In the genomic region with DNA sequence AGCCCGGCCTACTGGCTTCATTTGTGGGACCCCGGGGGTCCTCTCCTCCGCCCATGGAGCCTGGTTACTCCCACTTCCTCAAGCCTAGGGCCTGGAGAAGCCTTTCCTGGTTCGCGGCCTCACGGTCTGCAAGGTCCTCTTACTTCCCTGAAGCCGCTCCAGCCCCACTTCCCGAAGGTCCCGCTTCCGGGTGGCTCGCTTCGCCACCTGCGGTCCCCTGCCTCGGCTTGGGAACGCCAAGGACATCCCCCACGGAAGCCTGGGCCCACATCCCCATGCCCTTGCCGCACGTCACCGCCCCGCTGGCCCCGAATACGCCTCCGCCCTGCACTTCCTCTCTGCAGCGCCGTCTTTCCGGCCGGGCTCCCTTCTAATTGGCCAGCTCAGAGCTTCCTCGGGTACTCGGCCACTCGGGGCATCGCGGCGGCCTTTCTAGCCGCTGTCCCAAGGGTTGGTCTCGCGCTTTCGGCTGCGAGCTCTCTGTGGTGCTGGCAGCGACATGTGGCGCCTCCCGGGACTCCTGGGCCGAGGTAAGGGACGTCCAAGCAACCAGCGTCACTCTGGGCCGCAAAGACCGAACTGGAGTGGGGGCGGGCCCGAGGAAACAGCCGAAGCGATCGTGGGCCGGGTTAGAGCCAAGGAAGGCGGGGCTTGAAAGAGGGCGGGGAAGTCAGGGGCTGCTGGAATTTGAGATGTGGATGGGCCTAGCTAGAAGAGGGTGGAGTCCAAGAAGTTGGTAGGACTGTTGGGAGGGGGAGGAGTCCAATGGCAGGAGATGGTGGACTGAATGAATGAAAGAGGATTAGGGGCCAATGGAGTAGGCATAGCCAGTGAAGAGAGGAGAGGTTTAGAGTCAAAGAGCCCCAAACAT, we compare ENCODE assay signal across 1 cellular context.
TF ChIP-seq lines count a peak whose summit lies in the region.

A gene with protein sequence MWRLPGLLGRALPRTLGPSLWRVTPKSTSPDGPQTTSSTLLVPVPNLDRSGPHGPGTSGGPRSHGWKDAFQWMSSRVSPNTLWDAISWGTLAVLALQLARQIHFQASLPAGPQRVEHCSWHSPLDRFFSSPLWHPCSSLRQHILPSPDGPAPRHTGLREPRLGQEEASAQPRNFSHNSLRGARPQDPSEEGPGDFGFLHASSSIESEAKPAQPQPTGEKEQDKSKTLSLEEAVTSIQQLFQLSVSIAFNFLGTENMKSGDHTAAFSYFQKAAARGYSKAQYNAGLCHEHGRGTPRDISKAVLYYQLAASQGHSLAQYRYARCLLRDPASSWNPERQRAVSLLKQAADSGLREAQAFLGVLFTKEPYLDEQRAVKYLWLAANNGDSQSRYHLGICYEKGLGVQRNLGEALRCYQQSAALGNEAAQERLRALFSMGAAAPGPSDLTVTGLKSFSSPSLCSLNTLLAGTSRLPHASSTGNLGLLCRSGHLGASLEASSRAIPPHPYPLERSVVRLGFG (plus strand): TSS at position 429 of the 871 bp plus-strand sequence. CDS start 71 bp downstream, at position 500.

TF ChIP-seq in K562, 482 proteins besides CTCF, POLR2A, EP300 and RAD21 (continued from another document):
- TF ChIP-seq, protein P1, sequence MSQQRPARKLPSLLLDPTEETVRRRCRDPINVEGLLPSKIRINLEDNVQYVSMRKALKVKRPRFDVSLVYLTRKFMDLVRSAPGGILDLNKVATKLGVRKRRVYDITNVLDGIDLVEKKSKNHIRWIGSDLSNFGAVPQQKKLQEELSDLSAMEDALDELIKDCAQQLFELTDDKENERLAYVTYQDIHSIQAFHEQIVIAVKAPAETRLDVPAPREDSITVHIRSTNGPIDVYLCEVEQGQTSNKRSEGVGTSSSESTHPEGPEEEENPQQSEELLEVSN (IDR thresholded peaks at IDR 0.05; ENCODE audit: borderline replicate concordance in 1 of 2, extremely low read depth in 1 of 2, insufficient read depth in 1 of 2, insufficient read length in 1 of 2, low read depth in 1 of 2, low read length in 1 of 2, poor library complexity in 1 of 2, severe bottlenecking in 1 of 2), result peak; percentile 26 to 46
- peak; percentile 56 for TF ChIP-seq HNRNPLL (IDR thresholded peaks at IDR 0.05; ENCODE audit: low read depth, low read length, poor library complexity, severe bottlenecking)
- peak; percentile 16; the same call in 1 of the 2 replicates for TF ChIP-seq MYNN (IDR thresholded peaks at IDR 0.05)
- no peak for TF ChIP-seq MYNN (CRISPR knock-in tag; IDR thresholded peaks at IDR 0.05)
- TF ChIP-seq GTF2E2 (tag; IDR thresholded peaks at IDR 0.05), result peak; percentile 86; the same call in 1 of the 2 replicates
- peak; percentile 64 for TF ChIP-seq NFIC (IDR thresholded peaks at IDR 0.05)
- peak; percentile 57 for TF ChIP-seq CREB1 (IDR thresholded peaks at IDR 0.05)
- TF ChIP-seq CREB1 (CRISPR knock-in tag; IDR thresholded peaks at IDR 0.05), result peak; percentile 80
- no peak for TF ChIP-seq PPARD (CRISPR knock-in tag; IDR thresholded peaks at IDR 0.05)
- 0 out of 2 replicates have a peak, but pooled peaks have one; percentile 31 for TF ChIP-seq TARDBP (IDR thresholded peaks at IDR 0.05)
- no peak for TF ChIP-seq HNRNPK (IDR thresholded peaks at IDR 0.05; ENCODE audit: low read depth, low read length, poor library complexity, severe bottlenecking)
- TF ChIP-seq, protein P2, sequence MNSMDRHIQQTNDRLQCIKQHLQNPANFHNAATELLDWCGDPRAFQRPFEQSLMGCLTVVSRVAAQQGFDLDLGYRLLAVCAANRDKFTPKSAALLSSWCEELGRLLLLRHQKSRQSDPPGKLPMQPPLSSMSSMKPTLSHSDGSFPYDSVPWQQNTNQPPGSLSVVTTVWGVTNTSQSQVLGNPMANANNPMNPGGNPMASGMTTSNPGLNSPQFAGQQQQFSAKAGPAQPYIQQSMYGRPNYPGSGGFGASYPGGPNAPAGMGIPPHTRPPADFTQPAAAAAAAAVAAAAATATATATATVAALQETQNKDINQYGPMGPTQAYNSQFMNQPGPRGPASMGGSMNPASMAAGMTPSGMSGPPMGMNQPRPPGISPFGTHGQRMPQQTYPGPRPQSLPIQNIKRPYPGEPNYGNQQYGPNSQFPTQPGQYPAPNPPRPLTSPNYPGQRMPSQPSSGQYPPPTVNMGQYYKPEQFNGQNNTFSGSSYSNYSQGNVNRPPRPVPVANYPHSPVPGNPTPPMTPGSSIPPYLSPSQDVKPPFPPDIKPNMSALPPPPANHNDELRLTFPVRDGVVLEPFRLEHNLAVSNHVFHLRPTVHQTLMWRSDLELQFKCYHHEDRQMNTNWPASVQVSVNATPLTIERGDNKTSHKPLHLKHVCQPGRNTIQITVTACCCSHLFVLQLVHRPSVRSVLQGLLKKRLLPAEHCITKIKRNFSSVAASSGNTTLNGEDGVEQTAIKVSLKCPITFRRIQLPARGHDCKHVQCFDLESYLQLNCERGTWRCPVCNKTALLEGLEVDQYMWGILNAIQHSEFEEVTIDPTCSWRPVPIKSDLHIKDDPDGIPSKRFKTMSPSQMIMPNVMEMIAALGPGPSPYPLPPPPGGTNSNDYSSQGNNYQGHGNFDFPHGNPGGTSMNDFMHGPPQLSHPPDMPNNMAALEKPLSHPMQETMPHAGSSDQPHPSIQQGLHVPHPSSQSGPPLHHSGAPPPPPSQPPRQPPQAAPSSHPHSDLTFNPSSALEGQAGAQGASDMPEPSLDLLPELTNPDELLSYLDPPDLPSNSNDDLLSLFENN (IDR thresholded peaks at IDR 0.05; ENCODE audit: low read depth in 2 of 2, low read length in 2 of 2), result 0 out of 4 replicates have a peak, but pooled peaks of 1 of the 2 experiments have one; percentile 6
- 0 out of 2 replicates have a peak, but pooled peaks have one; percentile 80 for TF ChIP-seq SREBF2 (CRISPR knock-in tag; IDR thresholded peaks at IDR 0.05)
- TF ChIP-seq SIN3A (IDR thresholded peaks at IDR 0.05; ENCODE audit: borderline replicate concordance in 2 of 2, control insufficient read depth in 1 of 2, low read depth in 2 of 2, low read length in 2 of 2), result peak; percentile 12 to 59; a peak in 2 of 4 replicates
- peak; percentile 88 for TF ChIP-seq ESRRA (IDR thresholded peaks at IDR 0.05; ENCODE audit: borderline replicate concordance, low read depth)
- peak; percentile 87 for TF ChIP-seq GABPB1 (CRISPR knock-in tag; IDR thresholded peaks at IDR 0.05)
- no peak for TF ChIP-seq ZNF77 (CRISPR knock-in tag; IDR thresholded peaks at IDR 0.05)
- no peak for TF ChIP-seq ZKSCAN8 (CRISPR knock-in tag; IDR thresholded peaks at IDR 0.05)
- TF ChIP-seq ZNF75A (CRISPR knock-in tag; IDR thresholded peaks at IDR 0.05), result no peak
- TF ChIP-seq ZNF23 (CRISPR knock-in tag; IDR thresholded peaks at IDR 0.05), result no peak
- TF ChIP-seq ZNF239 (CRISPR knock-in tag; IDR thresholded peaks at IDR 0.05), result no peak
- no peak for TF ChIP-seq ASH1L (IDR thresholded peaks at IDR 0.05; ENCODE audit: borderline replicate concordance, low read depth, partially characterized antibody)
- TF ChIP-seq, protein P3, sequence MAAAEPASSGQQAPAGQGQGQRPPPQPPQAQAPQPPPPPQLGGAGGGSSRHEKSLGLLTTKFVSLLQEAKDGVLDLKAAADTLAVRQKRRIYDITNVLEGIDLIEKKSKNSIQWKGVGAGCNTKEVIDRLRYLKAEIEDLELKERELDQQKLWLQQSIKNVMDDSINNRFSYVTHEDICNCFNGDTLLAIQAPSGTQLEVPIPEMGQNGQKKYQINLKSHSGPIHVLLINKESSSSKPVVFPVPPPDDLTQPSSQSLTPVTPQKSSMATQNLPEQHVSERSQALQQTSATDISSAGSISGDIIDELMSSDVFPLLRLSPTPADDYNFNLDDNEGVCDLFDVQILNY (CRISPR knock-in tag; IDR thresholded peaks at IDR 0.05), result peak; percentile 78; the same call in 1 of the 2 replicates
- TF ChIP-seq, protein P4, sequence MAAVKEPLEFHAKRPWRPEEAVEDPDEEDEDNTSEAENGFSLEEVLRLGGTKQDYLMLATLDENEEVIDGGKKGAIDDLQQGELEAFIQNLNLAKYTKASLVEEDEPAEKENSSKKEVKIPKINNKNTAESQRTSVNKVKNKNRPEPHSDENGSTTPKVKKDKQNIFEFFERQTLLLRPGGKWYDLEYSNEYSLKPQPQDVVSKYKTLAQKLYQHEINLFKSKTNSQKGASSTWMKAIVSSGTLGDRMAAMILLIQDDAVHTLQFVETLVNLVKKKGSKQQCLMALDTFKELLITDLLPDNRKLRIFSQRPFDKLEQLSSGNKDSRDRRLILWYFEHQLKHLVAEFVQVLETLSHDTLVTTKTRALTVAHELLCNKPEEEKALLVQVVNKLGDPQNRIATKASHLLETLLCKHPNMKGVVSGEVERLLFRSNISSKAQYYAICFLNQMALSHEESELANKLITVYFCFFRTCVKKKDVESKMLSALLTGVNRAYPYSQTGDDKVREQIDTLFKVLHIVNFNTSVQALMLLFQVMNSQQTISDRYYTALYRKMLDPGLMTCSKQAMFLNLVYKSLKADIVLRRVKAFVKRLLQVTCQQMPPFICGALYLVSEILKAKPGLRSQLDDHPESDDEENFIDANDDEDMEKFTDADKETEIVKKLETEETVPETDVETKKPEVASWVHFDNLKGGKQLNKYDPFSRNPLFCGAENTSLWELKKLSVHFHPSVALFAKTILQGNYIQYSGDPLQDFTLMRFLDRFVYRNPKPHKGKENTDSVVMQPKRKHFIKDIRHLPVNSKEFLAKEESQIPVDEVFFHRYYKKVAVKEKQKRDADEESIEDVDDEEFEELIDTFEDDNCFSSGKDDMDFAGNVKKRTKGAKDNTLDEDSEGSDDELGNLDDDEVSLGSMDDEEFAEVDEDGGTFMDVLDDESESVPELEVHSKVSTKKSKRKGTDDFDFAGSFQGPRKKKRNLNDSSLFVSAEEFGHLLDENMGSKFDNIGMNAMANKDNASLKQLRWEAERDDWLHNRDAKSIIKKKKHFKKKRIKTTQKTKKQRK (IDR thresholded peaks at IDR 0.05; ENCODE audit: borderline replicate concordance, low read depth, low read length), result no peak
- peak; percentile 92 for TF ChIP-seq POLR2H (tag; IDR thresholded peaks at IDR 0.05; ENCODE audit: low read depth)
- peak; percentile 85 for TF ChIP-seq LCOR (CRISPR knock-in tag; IDR thresholded peaks at IDR 0.05)
- peak; percentile 93 for TF ChIP-seq EP400 (IDR thresholded peaks at IDR 0.05)
- peak; percentile 77 for TF ChIP-seq L3MBTL2 (IDR thresholded peaks at IDR 0.05)
- TF ChIP-seq PHF8 (IDR thresholded peaks at IDR 0.05; ENCODE audit: borderline replicate concordance, low read length), result peak; percentile 98
